ENCODE assay signal across 3 cellular contexts in genomic region chr3:74060201-74060600, GRCh38.
"Had no signal": no experiment of that assay in that cellular context is flagged by ENCODE, and none has a peak within 500 bp of the region (broad histone marks: within the 10 kb centered on the region; RNA-seq: fewer than 3 reads in every experiment).

No MANE protein-coding gene starts in this region.

- DNase-seq: GDM1, GF-D8 had no signal

- ATAC-seq: GM12878 had no signal

- H3K4me3 ChIP-seq: GM12878 had no signal
